In the genomic region with DNA sequence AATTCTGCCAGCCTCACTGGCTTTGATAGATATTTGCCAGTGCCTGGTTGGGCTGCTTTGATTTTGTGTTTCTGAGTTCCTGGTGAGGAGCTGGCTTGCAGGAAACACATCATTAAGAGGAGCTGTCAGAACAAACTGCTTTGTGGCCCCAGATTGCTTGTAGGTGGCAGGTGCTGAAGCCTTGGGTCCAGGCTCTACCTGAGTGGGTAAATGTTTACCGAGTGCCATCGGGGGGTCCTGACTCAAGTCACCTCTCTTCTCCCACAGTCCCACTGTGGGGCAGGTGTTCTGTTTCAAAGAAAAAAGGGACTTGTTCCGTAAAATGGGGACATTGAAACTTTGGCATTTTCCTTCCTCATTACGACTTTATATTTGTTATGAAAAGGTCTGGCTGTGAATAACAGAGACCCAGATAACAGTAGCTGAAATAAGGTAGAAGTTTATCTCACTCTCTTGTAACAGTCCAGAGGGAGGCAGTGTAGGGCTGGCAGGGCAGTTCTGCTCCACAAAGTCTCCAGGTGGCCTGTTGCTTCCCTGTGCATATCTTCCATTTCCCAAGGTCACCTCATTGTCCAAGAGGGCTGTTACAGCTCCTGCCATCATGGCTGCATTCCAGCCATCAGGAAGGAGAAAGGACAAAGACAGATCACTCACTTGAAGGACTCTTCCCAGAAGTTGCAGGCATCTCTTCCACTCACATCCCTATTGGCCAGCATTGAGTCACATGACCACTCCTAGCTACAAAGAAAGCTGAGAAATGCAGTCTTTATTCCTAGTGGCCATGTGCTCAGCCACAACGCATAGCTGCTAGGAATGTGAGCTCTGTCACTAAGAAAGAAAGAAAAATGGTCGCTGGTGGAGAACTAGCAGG, we compare ENCODE assay signal across 20 cellular contexts.
DNase-seq lines count a peak whose midpoint lies in the region; ATAC-seq and TF ChIP-seq lines count a peak whose summit lies in the region.
"Had no signal": no experiment of that assay in that cellular context is flagged by ENCODE, and none has a peak within 500 bp of the region (broad histone marks: within the 10 kb centered on the region; RNA-seq: fewer than 3 reads in every experiment).

No MANE protein-coding gene starts in this region.

- H3K4me3 ChIP-seq in mucosa of descending colon: no peak overlapping the region
- H3K4me3 ChIP-seq: Peyer's patch, SK-N-MC, spleen, thoracic aorta had no signal

- H3K4me1 ChIP-seq in mucosa of descending colon (ENCODE audit: low read depth): no peaks in the 10 kb centered on the region
- H3K4me1 ChIP-seq: Peyer's patch, spleen had no signal

- CTCF ChIA-PET in HEK293T (lab: Yijun Ruan, JAX): no interaction called here

- POLR2A ChIA-PET in HEK293T (lab: Yijun Ruan, JAX): no interaction called here

- no peaks in the 10 kb centered on the region for H3K36me3 ChIP-seq in mucosa of descending colon (ENCODE audit: low read depth)
- H3K36me3 ChIP-seq: brain microvascular endothelial cell, Peyer's patch, spleen, thoracic aorta had no signal

- intact Hi-C loops in mucosa of descending colon (cut with DNase I, micrococcal nuclease): no loop called here

- peak; percentile 35 for DNase-seq in ELF-1 (ENCODE audit: low read depth, low spot score)
- DNase-seq in HEK293T (ENCODE audit: extremely low spot score): no peak
- peak; percentile 25 for DNase-seq in RPMI7951 (ENCODE audit: low read depth)
- DNase-seq in iris pigment epithelial cell (ENCODE audit: low read depth): peak; percentile 15
- DNase-seq in globus pallidus (ENCODE audit: low spot score): no peak
- DNase-seq in mucosa of descending colon: no peak
- DNase-seq: activated gamma-delta T cell treated with Interleukin-2 at 50 U/mL for 16 hours; activated T-cell treated with anti-CD3 and anti-CD28 coated beads for 4 hours; brain microvascular endothelial cell; CD8-positive, alpha-beta memory T cell; naive thymus-derived CD8-positive, alpha-beta T cell; NCI-H187 treated with DMSO at 0.1 percent for 48 hours; Peyer's patch; retina; spleen; stimulated activated CD4-positive, alpha-beta T cell treated with anti-CD3 and anti-CD28 coated beads, Interleukin-4, amount 100 ng/mL, for 1 hour; stimulated activated naive CD4-positive, alpha-beta T cell had no signal

- ATAC-seq in GM18517 (IDR thresholded peaks at IDR 0.05; ENCODE audit: unreplicated experiment) (no peak), mucosa of descending colon (no peak)
- ATAC-seq: naive thymus-derived CD8-positive, alpha-beta T cell had no signal

- no peaks in the 10 kb centered on the region for H3K9me3 ChIP-seq in mucosa of descending colon
- H3K9me3 ChIP-seq: Peyer's patch, thoracic aorta had no signal

- no peak for TF ChIP-seq CTCF in mucosa of descending colon (IDR thresholded peaks at IDR 0.05)

TF ChIP-seq in HEK293T, 16 proteins besides CTCF, POLR2A, EP300 and RAD21:
- TF ChIP-seq CTBP1 (IDR thresholded peaks at IDR 0.05; ENCODE audit: borderline replicate concordance): no peak
- TF ChIP-seq PKNOX1 (IDR thresholded peaks at IDR 0.05): no peak
- peak; percentile 37; the same call in 1 of the 2 replicates for TF ChIP-seq L3MBTL2 (conservative IDR thresholded peaks at IDR 0.05)

Comparison
In these comparisons a context has a peak if more than half of its experiments do, and no peak if none do; other contexts are left out.
1. DNase-seq: peak in ELF-1 (single experiment), RPMI7951 (single experiment) and iris pigment epithelial cell (single experiment); none in HEK293T (single experiment), globus pallidus (single experiment) and mucosa of descending colon (0 of 3).